2 cellular contexts compared by ENCODE assay signal in genomic region chr4:121824950-121825349, GRCh38.
TF ChIP-seq lines count a peak whose summit lies in the region.

No MANE protein-coding gene starts in this region.

TF ChIP-seq in SK-N-SH, 30 proteins besides CTCF, POLR2A, EP300 and RAD21 (continued from another document):
- no peak for TF ChIP-seq FOXM1 (IDR thresholded peaks at IDR 0.05; ENCODE audit: low read depth)
- no peak for TF ChIP-seq SIN3A (IDR thresholded peaks at IDR 0.05; ENCODE audit: borderline replicate concordance, low read depth, low read length)
- TF ChIP-seq, protein P1, sequence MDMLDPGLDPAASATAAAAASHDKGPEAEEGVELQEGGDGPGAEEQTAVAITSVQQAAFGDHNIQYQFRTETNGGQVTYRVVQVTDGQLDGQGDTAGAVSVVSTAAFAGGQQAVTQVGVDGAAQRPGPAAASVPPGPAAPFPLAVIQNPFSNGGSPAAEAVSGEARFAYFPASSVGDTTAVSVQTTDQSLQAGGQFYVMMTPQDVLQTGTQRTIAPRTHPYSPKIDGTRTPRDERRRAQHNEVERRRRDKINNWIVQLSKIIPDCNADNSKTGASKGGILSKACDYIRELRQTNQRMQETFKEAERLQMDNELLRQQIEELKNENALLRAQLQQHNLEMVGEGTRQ (IDR thresholded peaks at IDR 0.05; ENCODE audit: borderline replicate concordance, low read depth, low read length): no peak
- no peak for TF ChIP-seq EZH2phosphoT487 (IDR thresholded peaks at IDR 0.05; ENCODE audit: borderline replicate concordance, low read depth)
- TF ChIP-seq MXI1 (IDR thresholded peaks at IDR 0.05; ENCODE audit: low read depth, low read length): no peak
- TF ChIP-seq MEF2A (IDR thresholded peaks at IDR 0.05; ENCODE audit: borderline replicate concordance, low read depth): no peak

TF ChIP-seq in SK-N-SH treated with all-trans-retinoic acid at 6 μM for 48 hours, 23 proteins besides CTCF, POLR2A, EP300 and RAD21 (continued from another document):
- TF ChIP-seq, protein P2, sequence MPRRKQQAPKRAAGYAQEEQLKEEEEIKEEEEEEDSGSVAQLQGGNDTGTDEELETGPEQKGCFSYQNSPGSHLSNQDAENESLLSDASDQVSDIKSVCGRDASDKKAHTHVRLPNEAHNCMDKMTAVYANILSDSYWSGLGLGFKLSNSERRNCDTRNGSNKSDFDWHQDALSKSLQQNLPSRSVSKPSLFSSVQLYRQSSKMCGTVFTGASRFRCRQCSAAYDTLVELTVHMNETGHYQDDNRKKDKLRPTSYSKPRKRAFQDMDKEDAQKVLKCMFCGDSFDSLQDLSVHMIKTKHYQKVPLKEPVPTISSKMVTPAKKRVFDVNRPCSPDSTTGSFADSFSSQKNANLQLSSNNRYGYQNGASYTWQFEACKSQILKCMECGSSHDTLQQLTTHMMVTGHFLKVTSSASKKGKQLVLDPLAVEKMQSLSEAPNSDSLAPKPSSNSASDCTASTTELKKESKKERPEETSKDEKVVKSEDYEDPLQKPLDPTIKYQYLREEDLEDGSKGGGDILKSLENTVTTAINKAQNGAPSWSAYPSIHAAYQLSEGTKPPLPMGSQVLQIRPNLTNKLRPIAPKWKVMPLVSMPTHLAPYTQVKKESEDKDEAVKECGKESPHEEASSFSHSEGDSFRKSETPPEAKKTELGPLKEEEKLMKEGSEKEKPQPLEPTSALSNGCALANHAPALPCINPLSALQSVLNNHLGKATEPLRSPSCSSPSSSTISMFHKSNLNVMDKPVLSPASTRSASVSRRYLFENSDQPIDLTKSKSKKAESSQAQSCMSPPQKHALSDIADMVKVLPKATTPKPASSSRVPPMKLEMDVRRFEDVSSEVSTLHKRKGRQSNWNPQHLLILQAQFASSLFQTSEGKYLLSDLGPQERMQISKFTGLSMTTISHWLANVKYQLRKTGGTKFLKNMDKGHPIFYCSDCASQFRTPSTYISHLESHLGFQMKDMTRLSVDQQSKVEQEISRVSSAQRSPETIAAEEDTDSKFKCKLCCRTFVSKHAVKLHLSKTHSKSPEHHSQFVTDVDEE (CRISPR knock-in tag; IDR thresholded peaks at IDR 0.05): no peak
- TF ChIP-seq, protein P3, sequence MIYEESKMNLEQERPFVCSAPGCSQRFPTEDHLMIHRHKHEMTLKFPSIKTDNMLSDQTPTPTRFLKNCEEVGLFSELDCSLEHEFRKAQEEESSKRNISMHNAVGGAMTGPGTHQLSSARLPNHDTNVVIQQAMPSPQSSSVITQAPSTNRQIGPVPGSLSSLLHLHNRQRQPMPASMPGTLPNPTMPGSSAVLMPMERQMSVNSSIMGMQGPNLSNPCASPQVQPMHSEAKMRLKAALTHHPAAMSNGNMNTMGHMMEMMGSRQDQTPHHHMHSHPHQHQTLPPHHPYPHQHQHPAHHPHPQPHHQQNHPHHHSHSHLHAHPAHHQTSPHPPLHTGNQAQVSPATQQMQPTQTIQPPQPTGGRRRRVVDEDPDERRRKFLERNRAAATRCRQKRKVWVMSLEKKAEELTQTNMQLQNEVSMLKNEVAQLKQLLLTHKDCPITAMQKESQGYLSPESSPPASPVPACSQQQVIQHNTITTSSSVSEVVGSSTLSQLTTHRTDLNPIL (CRISPR knock-in tag; IDR thresholded peaks at IDR 0.05; ENCODE audit: low read depth): no peak
- TF ChIP-seq RARB (CRISPR knock-in tag; IDR thresholded peaks at IDR 0.05): no peak
- TF ChIP-seq ZNF70 (CRISPR knock-in tag; IDR thresholded peaks at IDR 0.05): no peak
- TF ChIP-seq ZC3H10 (CRISPR knock-in tag; IDR thresholded peaks at IDR 0.05): no peak
- no peak for TF ChIP-seq GLIS3 (CRISPR knock-in tag; IDR thresholded peaks at IDR 0.05)
- no peak for TF ChIP-seq POU6F1 (CRISPR knock-in tag; IDR thresholded peaks at IDR 0.05; ENCODE audit: borderline replicate concordance, low read depth)
- no peak for TF ChIP-seq OSR1 (CRISPR knock-in tag; IDR thresholded peaks at IDR 0.05)
